Comparison of ENCODE assay signal across 23 cellular contexts in genomic region chr4:88528861-88529260, GRCh38. TPM values are rescaled to one million over a fixed set of nuclear protein-coding genes. Genes with fewer than 3 reads are reported as not detected.
DNase-seq lines count a peak whose midpoint lies in the region; ATAC-seq, FAIRE-seq and TF ChIP-seq lines count a peak whose summit lies in the region.
"Had no signal": no experiment of that assay in that cellular context is flagged by ENCODE, and none has a peak within 500 bp of the region (broad histone marks: within the 10 kb centered on the region; RNA-seq: fewer than 3 reads in every experiment).

No MANE protein-coding gene starts in this region.

- H2AFZ ChIP-seq in SK-N-SH (ENCODE audit: low read depth) (no peak overlapping the region), PC-3 (ENCODE audit: low read length) (no peak overlapping the region), endothelial cell of umbilical vein (ENCODE audit: low read depth, low read length) (no peak overlapping the region)

- ATAC-seq in SK-N-SH treated with all-trans-retinoic acid at 6 μM for 48 hours, result no peak
- ATAC-seq in PC-3, result no peak
- ATAC-seq in GM18861 (IDR thresholded peaks at IDR 0.05; ENCODE audit: unreplicated experiment), result no peak
- ATAC-seq in GM19035 (IDR thresholded peaks at IDR 0.05; ENCODE audit: unreplicated experiment), result no peak
- ATAC-seq: HepG2; stimulated activated naive CD8-positive, alpha-beta T cell treated with anti-CD3 and anti-CD28 coated beads, Interleukin-15, Interleukin-2, amounts not matched to agents 100 U/mL and 50 U/mL, for 24 hours; upper lobe of right lung had no signal

- H3K4me3 ChIP-seq in SK-N-SH (ENCODE audit: low read depth in 2 of 2, low read length in 1 of 2) (no peak overlapping the region), PC-3 (ENCODE audit: low read length) (no peak overlapping the region), endothelial cell of umbilical vein (replicated peaks in 1 of 3; ENCODE audit: insufficient read depth in 1 of 3, low read depth in 1 of 3, low read length in 3 of 3) (no peak overlapping the region)
- H3K4me3 ChIP-seq: SK-N-MC, upper lobe of right lung had no signal

- DNase-seq in SK-N-SH (no peak), PC-3 (no peak), endothelial cell of umbilical vein (ENCODE audit: low read depth, low spot score) (peak; percentile 25), osteocyte (ENCODE audit: extremely low spot score, unreplicated experiment) (no peak), hepatic stellate cell (ENCODE audit: low spot score) (no peak)
- DNase-seq: 8988T; activated naive CD4-positive, alpha-beta T cell treated with anti-CD3 and anti-CD28 coated beads for 36 hours; activated T-cell treated with anti-CD3 and anti-CD28 coated beads, Interleukin-2, amount 50 U/mL, for 1 hour; CD4-positive, alpha-beta T cell; cortex of kidney; glutamatergic neuron; NCI-H187 treated with DMSO at 0.1 percent for 48 hours; NCI-H524; retina; stimulated activated naive CD8-positive, alpha-beta T cell treated with anti-CD3 and anti-CD28 coated beads, Interleukin-15, Interleukin-2, amounts not matched to agents 100 U/mL and 50 U/mL, for 24 hours; upper lobe of right lung had no signal

- no peak overlapping the region for H3K4me3 Mint-ChIP-seq in osteocyte (ENCODE audit: unreplicated experiment)
- H3K4me3 Mint-ChIP-seq: activated naive CD4-positive, alpha-beta T cell treated with anti-CD3 and anti-CD28 coated beads for 36 hours; CD4-positive, alpha-beta T cell had no signal

- TF ChIP-seq EP300 in SK-N-SH (IDR thresholded peaks at IDR 0.05; ENCODE audit: borderline replicate concordance in 1 of 2, low read depth in 1 of 2, low read length in 1 of 2), result no peak

- H3K27me3 Mint-ChIP-seq in osteocyte (ENCODE audit: unreplicated experiment), result no peaks in the 10 kb centered on the region
- H3K27me3 Mint-ChIP-seq: CD4-positive, alpha-beta T cell had no signal

- H3K9me3 ChIP-seq in SK-N-SH (no peaks in the 10 kb centered on the region), PC-3 (ENCODE audit: low read length) (no peaks in the 10 kb centered on the region), endothelial cell of umbilical vein (replicated peaks; ENCODE audit: control insufficient read depth, insufficient read depth, low read length) (no peaks in the 10 kb centered on the region)
- H3K9me3 ChIP-seq: upper lobe of right lung had no signal

- H3K27ac ChIP-seq in SK-N-SH (ENCODE audit: low read depth in 2 of 2, low read length in 1 of 2), result 0 out of 4 replicates have a peak overlapping the region, but pooled peaks of 1 of the 2 experiments have one; percentile 15
- no peak overlapping the region for H3K27ac ChIP-seq in PC-3 (ENCODE audit: low read length)
- H3K27ac ChIP-seq in endothelial cell of umbilical vein (ENCODE audit: insufficient read depth, low read depth, low read length), result no peak overlapping the region
- H3K27ac ChIP-seq: epithelial cell of prostate, SK-N-MC, upper lobe of right lung had no signal

- intact Hi-C loops in PC-3 (cut with micrococcal nuclease) (loop anchor here (1.0 to 10.0 kb wide), 4 partner anchors 130 to 286 kb away; no protein-coding TSS in a partner anchor), endothelial cell of umbilical vein (cut with micrococcal nuclease) (loop anchor here (1.0 to 5.0 kb wide), 3 partner anchors 130 to 495 kb away; no protein-coding TSS in a partner anchor)

- TF ChIP-seq CTCF in SK-N-SH (IDR thresholded peaks at IDR 0.05) (peak; percentile 47), PC-3 (conservative IDR thresholded peaks at IDR 0.05; ENCODE audit: low read depth, low read length) (peak; percentile 26; the same call in 1 of the 2 replicates), endothelial cell of umbilical vein (IDR thresholded peaks at IDR 0.05; ENCODE audit: extremely low read depth in 1 of 2, insufficient read depth in 1 of 2, low read depth in 1 of 2, low read length in 2 of 2) (no peak), osteocyte (IDR thresholded peaks at IDR 0.05) (peak; percentile 41)

- H3K4me2 ChIP-seq in SK-N-SH (no peak overlapping the region), PC-3 (ENCODE audit: low read length) (no peak overlapping the region), endothelial cell of umbilical vein (ENCODE audit: insufficient read depth, low read length) (no peak overlapping the region)

- 92% methylated on average over 3 of the region's 3 CpGs for WGBS in SK-N-SH (ENCODE audit: low lambda C conversion rate)

- H3K9me2 ChIP-seq in SK-N-SH, result no peaks in the 10 kb centered on the region
- H3K9me2 ChIP-seq in PC-3 (replicated peaks; ENCODE audit: low read length), result no peaks in the 10 kb centered on the region

- no peaks in the 10 kb centered on the region for H3K9me1 ChIP-seq in endothelial cell of umbilical vein (replicated peaks; ENCODE audit: control insufficient read depth, extremely low read depth, insufficient read depth, low read length)

- no peaks in the 10 kb centered on the region for H3K36me3 Mint-ChIP-seq in osteocyte (ENCODE audit: unreplicated experiment)

- no peaks in the 10 kb centered on the region for H3K36me3 ChIP-seq in SK-N-SH (replicated peaks in 1 of 2; ENCODE audit: control insufficient read depth in 1 of 2, insufficient read depth in 2 of 2, low read length in 1 of 2)
- no peaks in the 10 kb centered on the region for H3K36me3 ChIP-seq in PC-3 (ENCODE audit: low read depth, low read length)
- H3K36me3 ChIP-seq in endothelial cell of umbilical vein (ENCODE audit: control insufficient read depth in 2 of 2, extremely low read depth in 1 of 2, insufficient read depth in 2 of 2, low read length in 2 of 2), result no peaks in the 10 kb centered on the region
- H3K36me3 ChIP-seq: upper lobe of right lung had no signal

- H4K20me1 ChIP-seq in SK-N-SH (ENCODE audit: insufficient read depth), result no peaks in the 10 kb centered on the region
- H4K20me1 ChIP-seq in PC-3 (ENCODE audit: low read length), result no peaks in the 10 kb centered on the region
- H4K20me1 ChIP-seq in endothelial cell of umbilical vein (replicated peaks; ENCODE audit: control insufficient read depth, extremely low read depth, insufficient read depth, low read length), result no peaks in the 10 kb centered on the region

- H3K27me3 ChIP-seq in SK-N-SH (ENCODE audit: insufficient read depth) (no peaks in the 10 kb centered on the region), PC-3 (ENCODE audit: low read length) (no peaks in the 10 kb centered on the region), endothelial cell of umbilical vein (ENCODE audit: control insufficient read depth in 2 of 2, insufficient read depth in 2 of 2, low read length in 2 of 2) (no peaks in the 10 kb centered on the region)
- H3K27me3 ChIP-seq: upper lobe of right lung had no signal

- POLR2A ChIA-PET in SK-N-SH (lab: Yijun Ruan, JAX) (no interaction called here), PC-3 (lab: Charles Lee; ENCODE audit: unreplicated experiment) (no interaction called here), endothelial cell of umbilical vein (lab: Charles Lee) (no interaction called here)

- BruUV-seq in PC-3 (replicated peaks; lab: Mats Ljungman, UMichigan) (no TSS peak), endothelial cell of umbilical vein (replicated peaks; lab: Mats Ljungman, UMichigan) (no TSS peak)

- H3K79me2 ChIP-seq in SK-N-SH (ENCODE audit: insufficient read depth), result peaks cover 70% of the 10 kb centered on the region
- no peaks in the 10 kb centered on the region for H3K79me2 ChIP-seq in PC-3 (ENCODE audit: low read length)
- H3K79me2 ChIP-seq in endothelial cell of umbilical vein (ENCODE audit: control insufficient read depth, insufficient read depth, low read length), result peaks cover 6% of the 10 kb centered on the region

- CTCF ChIA-PET in SK-N-SH (lab: Yijun Ruan, JAX) (interaction anchor here (0.8 to 4.1 kb wide), 7 partner anchors 62 to 495 kb away, joined by 3 to 22 read pairs (median 4); no protein-coding TSS in a partner anchor), PC-3 (lab: Charles Lee) (no interaction called here), endothelial cell of umbilical vein (lab: Charles Lee) (interaction anchor here (6.8 to 16.6 kb wide), 2 partner anchors 130 to 261 kb away, joined by 72 to 368 read pairs; no protein-coding TSS in a partner anchor)

- TF ChIP-seq POLR2A in endothelial cell of umbilical vein (IDR thresholded peaks at IDR 0.05; ENCODE audit: low read depth, low read length), result no peak

- dilution Hi-C loops in endothelial cell of umbilical vein (cut with MboI; ENCODE audit: extremely low pct_ligation_motif_present, low sequenced_read_pairs), result no loop called here

- peaks cover 17% of the 10 kb centered on the region for H3K4me1 Mint-ChIP-seq in osteocyte (ENCODE audit: unreplicated experiment)

- no peak overlapping the region for H3K27ac Mint-ChIP-seq in osteocyte (ENCODE audit: unreplicated experiment)
- H3K27ac Mint-ChIP-seq: activated naive CD4-positive, alpha-beta T cell treated with anti-CD3 and anti-CD28 coated beads for 36 hours; CD4-positive, alpha-beta T cell had no signal

- H3F3A ChIP-seq in SK-N-SH (replicated peaks; ENCODE audit: insufficient read depth), result peaks cover 35% of the 10 kb centered on the region
- no peaks in the 10 kb centered on the region for H3F3A ChIP-seq in PC-3 (ENCODE audit: low read length, unreplicated experiment)

- no peaks in the 10 kb centered on the region for H3K9me3 Mint-ChIP-seq in osteocyte (ENCODE audit: unreplicated experiment)
- H3K9me3 Mint-ChIP-seq: activated naive CD4-positive, alpha-beta T cell treated with anti-CD3 and anti-CD28 coated beads for 36 hours; CD4-positive, alpha-beta T cell had no signal

- TF ChIP-seq RAD21 in SK-N-SH (IDR thresholded peaks at IDR 0.05; ENCODE audit: low read length), result peak; percentile 35; the same call in 1 of the 2 replicates

- H3K9ac ChIP-seq in SK-N-SH (no peak overlapping the region), PC-3 (ENCODE audit: low read length) (no peak overlapping the region), endothelial cell of umbilical vein (replicated peaks; ENCODE audit: extremely low read depth, insufficient read depth, low read length) (no peak overlapping the region)

- H3K4me1 ChIP-seq in SK-N-SH (ENCODE audit: control insufficient read depth in 1 of 2, insufficient read depth in 2 of 2, low read depth in 1 of 2, low read length in 1 of 2), result peaks cover 9 to 11% of the 10 kb centered on the region in 2 experiments; a peak in 3 of 4 replicates
- H3K4me1 ChIP-seq in PC-3 (ENCODE audit: insufficient read depth, low read length), result peaks cover 40% of the 10 kb centered on the region
- H3K4me1 ChIP-seq in endothelial cell of umbilical vein (ENCODE audit: control insufficient read depth, extremely low read depth, insufficient read depth, low read length), result peaks cover 32% of the 10 kb centered on the region

- FAIRE-seq in endothelial cell of umbilical vein (lab: Jason Lieb, UNC), result no peak
- FAIRE-seq: HepG2, TTC549 had no signal

RNA-seq across cellular contexts. Expression of gene PYURF, which starts 5.3 kb away (rescaled TPM):
- polyA plus RNA-seq in SK-N-SH (2012; rRNA removed), result 52.0 and 63.2 TPM in 2 replicates
- 76.5 and 104 TPM in 2 replicates for polyA plus RNA-seq in SK-N-SH (2012; cell fraction: cytosol; rRNA removed)
- 20.4 and 21.6 TPM in 2 replicates for polyA plus RNA-seq in SK-N-SH (2012; cell fraction: nucleus; rRNA removed)
- 143 and 159 TPM in 2 replicates for total RNA-seq in PC-3 (2014; rRNA removed)
- 79.7 and 81.8 TPM in 2 replicates for total RNA-seq in endothelial cell of umbilical vein
- polyA plus RNA-seq in endothelial cell of umbilical vein, result 45.0 and 59.1 TPM in 2 replicates
- 48.0 and 48.6 TPM in 2 replicates for polyA plus RNA-seq in endothelial cell of umbilical vein (2011; cell fraction: cytosol; rRNA removed)
- polyA plus RNA-seq in endothelial cell of umbilical vein (2011; cell fraction: nucleus; rRNA removed), result 13.5 and 20.1 TPM in 2 replicates
- 82.9 and 119 TPM in 2 replicates for polyA plus RNA-seq in endothelial cell of umbilical vein (2012)
- 24.0 and 27.8 TPM in 2 replicates for polyA minus RNA-seq in endothelial cell of umbilical vein
- polyA minus RNA-seq in endothelial cell of umbilical vein (2011; cell fraction: cytosol; rRNA and poly(A)+ RNA removed), result 16.6 TPM
- 6.7 and 8.7 TPM in 2 replicates for polyA minus RNA-seq in endothelial cell of umbilical vein (2011; cell fraction: nucleus; rRNA and poly(A)+ RNA removed)
- total RNA-seq in osteocyte, result 67.0 and 69.1 TPM in 2 replicates

Comparison
In these comparisons a context has a peak if more than half of its experiments do, and no peak if none do; other contexts are left out.
1. CTCF ChIP-seq: peak in SK-N-SH (single experiment), PC-3 (single experiment) and osteocyte (single experiment); none in endothelial cell of umbilical vein (0 of 2).